23 cellular contexts compared by ENCODE assay signal in genomic region chr20:23265226-23265625, GRCh38.
DNase-seq lines count a peak whose midpoint lies in the region; TF ChIP-seq lines count a peak whose summit lies in the region.
"Had no signal": no experiment of that assay in that cellular context is flagged by ENCODE, and none has a peak within 500 bp of the region (broad histone marks: within the 10 kb centered on the region; RNA-seq: fewer than 3 reads in every experiment).

No MANE protein-coding gene starts in this region.

- WGBS in ovary, 3 donors, result 49 to 50% (median 49%) methylated on average over 8 of the region's 8 CpGs

- intact Hi-C loops in ovary (cut with DNase I), result no loop called here

- H3K36me3 ChIP-seq in ovary, result no peaks in the 10 kb centered on the region
- H3K36me3 ChIP-seq: gastroesophageal sphincter, lower lobe of right lung, right lobe of liver, stomach, transverse colon had no signal

- H3K4me3 ChIP-seq in fibroblast of mammary gland (ENCODE audit: control insufficient read depth, low read depth, low read length) (no peak overlapping the region), ovary (no peak overlapping the region)
- H3K4me3 ChIP-seq: gastroesophageal sphincter, K562, lower lobe of right lung, mucosa of descending colon, right lobe of liver, stomach, transverse colon had no signal

- no peak for TF ChIP-seq EP300 in ovary (IDR thresholded peaks at IDR 0.05)

- H3K27ac ChIP-seq in ovary, result no peak overlapping the region
- H3K27ac ChIP-seq: gastroesophageal sphincter, lower lobe of right lung, right lobe of liver, stomach, transverse colon had no signal

- TF ChIP-seq CTCF in fibroblast of mammary gland (conservative IDR thresholded peaks at IDR 0.05; ENCODE audit: control insufficient read depth, insufficient read depth, low read depth, low read length) (no peak), ovary (IDR thresholded peaks at IDR 0.05) (no peak)

- no peak for TF ChIP-seq POLR2A in ovary (IDR thresholded peaks at IDR 0.05)

- H3K27me3 ChIP-seq in ovary, result no peaks in the 10 kb centered on the region
- H3K27me3 ChIP-seq: gastroesophageal sphincter, right lobe of liver, stomach, transverse colon had no signal

- no peaks in the 10 kb centered on the region for H3K4me1 ChIP-seq in ovary (ENCODE audit: insufficient read depth)
- H3K4me1 ChIP-seq: gastroesophageal sphincter, right lobe of liver, stomach, transverse colon had no signal

- DNase-seq in Daoy (ENCODE audit: low read depth), result peak; percentile 87
- DNase-seq in RPMI8226, result peak; percentile 17
- peak; percentile 55 for DNase-seq in fibroblast of mammary gland (ENCODE audit: low read depth)
- peak in 3 of 5 donors; percentile 44 to 62 (median 61) for DNase-seq in ovary
- no peak for DNase-seq in NCI-H526 treated with DMSO at 0.1 percent for 48 hours (lab: John Stamatoyannopoulos, UW)
- DNase-seq in stimulated activated CD4-positive, alpha-beta T cell treated with anti-CD3 and anti-CD28 coated beads, Interleukin-2, amount 100 ng/mL, for 48 hours, result no peak
- DNase-seq in DMS53 treated with DMSO at 0.1 percent for 48 hours (lab: John Stamatoyannopoulos, UW; ENCODE audit: unreplicated experiment), result no peak
- DNase-seq: activated CD4-positive, alpha-beta T cell treated with anti-CD3 and anti-CD28 coated beads, Interleukin-2, amount 10 ng/mL, durations not matched to agents 7 days and 5 days; anterior cingulate cortex; CD8-positive, alpha-beta T cell; DMS153; lower lobe of right lung; MM.1S; mucosa of descending colon; NCI-H146; NCI-H524; NK-92 treated with Interleukin-12 subunit alpha and Interleukin-12 subunit beta, amount 100 ng/mL, for 24 hours; posterior cingulate gyrus; right lobe of liver; transverse colon had no signal

- H3K9me3 ChIP-seq in ovary, result no peaks in the 10 kb centered on the region
- H3K9me3 ChIP-seq: right lobe of liver, transverse colon had no signal

Comparison
In these comparisons a context has a peak if more than half of its experiments do, and no peak if none do; other contexts are left out.
1. DNase-seq: peak in Daoy (single experiment), RPMI8226 (single experiment), fibroblast of mammary gland (single experiment) and ovary (3 of 5); none in NCI-H526 treated with DMSO at 0.1 percent for 48 hours (single experiment), stimulated activated CD4-positive, alpha-beta T cell treated with anti-CD3 and anti-CD28 coated beads, Interleukin-2, amount 100 ng/mL, for 48 hours (0 of 2) and DMS53 treated with DMSO at 0.1 percent for 48 hours (single experiment).